In the genomic region with DNA sequence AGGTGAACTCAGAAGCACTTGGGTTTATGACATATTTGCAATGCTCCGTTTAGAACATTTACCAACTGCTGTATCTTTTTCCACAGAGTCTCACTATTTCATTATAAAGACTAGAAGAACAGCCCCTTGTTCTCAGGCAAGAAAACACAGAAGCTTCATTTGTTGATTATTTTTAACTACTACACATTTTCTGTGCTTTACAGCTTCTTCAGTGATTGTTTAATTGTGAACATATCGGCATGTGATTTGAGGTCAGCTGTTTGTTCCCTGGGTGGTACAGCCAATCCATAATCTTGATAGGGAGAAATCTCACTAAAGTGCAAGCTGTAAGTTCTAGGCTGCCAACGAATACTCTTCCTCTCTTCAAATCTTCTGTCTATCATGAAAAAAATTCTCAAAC, we compare ENCODE assay signal across 21 cellular contexts.
"Had no signal": no experiment of that assay in that cellular context is flagged by ENCODE, and none has a peak within 500 bp of the region (broad histone marks: within the 10 kb centered on the region; RNA-seq: fewer than 3 reads in every experiment).

No MANE protein-coding gene starts in this region.

- H3K27ac ChIP-seq: body of pancreas, colonic mucosa, esophagus squamous epithelium, neural progenitor cell, ovary, right lobe of liver, stomach had no signal

- H3K4me1 Mint-ChIP-seq: activated B cell treated with CpG ODN at 0.5 μM for 24 hours had no signal

- H3K9me3 Mint-ChIP-seq: activated B cell treated with CpG ODN at 0.5 μM for 24 hours; activated CD4-positive, alpha-beta memory T cell treated with anti-CD3 and anti-CD28 coated beads for 36 hours; memory B cell; naive thymus-derived CD4-positive, alpha-beta T cell; neural progenitor cell had no signal

- H3K9me2 ChIP-seq: SK-N-SH had no signal

- H3K4me1 ChIP-seq: colonic mucosa, esophagus squamous epithelium, right lobe of liver had no signal

- H2AFZ ChIP-seq: neural progenitor cell had no signal

- H3K4me3 ChIP-seq: body of pancreas, colonic mucosa, esophagus squamous epithelium, neural progenitor cell, ovary, right lobe of liver, stomach had no signal

- H3K36me3 ChIP-seq: colonic mucosa, esophagus squamous epithelium, neural progenitor cell, ovary, right lobe of liver, stomach had no signal

- H3K36me3 Mint-ChIP-seq: activated CD4-positive, alpha-beta memory T cell treated with anti-CD3 and anti-CD28 coated beads for 36 hours; memory B cell; naive thymus-derived CD4-positive, alpha-beta T cell; neural progenitor cell had no signal

- H3K27me3 ChIP-seq: body of pancreas, colonic mucosa, esophagus squamous epithelium, neural progenitor cell, ovary, right lobe of liver, stomach had no signal

- H3K4me2 ChIP-seq: neural progenitor cell, SK-N-SH had no signal

- DNase-seq: activated B cell treated with CpG ODN at 0.5 μM for 24 hours; activated CD4-positive, alpha-beta memory T cell treated with anti-CD3 and anti-CD28 coated beads for 36 hours; activated CD4-positive, alpha-beta T cell treated with anti-CD3 and anti-CD28 coated beads for 4 hours; activated T-cell treated with anti-CD3 and anti-CD28 coated beads for 4 hours; amniotic stem cell; body of pancreas; colonic mucosa; esophagus squamous epithelium; kidney glomerular epithelial cell; left ventricle myocardium superior; naive thymus-derived CD4-positive, alpha-beta T cell; ovary; SK-N-SH; small intestine; stimulated activated CD4-positive, alpha-beta T cell treated with anti-CD3 and anti-CD28 coated beads, Interleukin-15, amount 100 ng/mL, for 24 hours; stimulated activated CD4-positive, alpha-beta T cell treated with anti-CD3 and anti-CD28 coated beads, Interleukin-2, amount 100 ng/mL, for 48 hours; stomach had no signal

- H3K4me3 Mint-ChIP-seq: activated B cell treated with CpG ODN at 0.5 μM for 24 hours; activated CD4-positive, alpha-beta memory T cell treated with anti-CD3 and anti-CD28 coated beads for 36 hours; activated naive CD8-positive, alpha-beta T cell; memory B cell; naive thymus-derived CD4-positive, alpha-beta T cell; neural progenitor cell had no signal

- H3K27ac Mint-ChIP-seq: activated B cell treated with CpG ODN at 0.5 μM for 24 hours; activated CD4-positive, alpha-beta memory T cell treated with anti-CD3 and anti-CD28 coated beads for 36 hours; activated naive CD8-positive, alpha-beta T cell; memory B cell; naive thymus-derived CD4-positive, alpha-beta T cell; neural progenitor cell had no signal

- H3K9me3 ChIP-seq: body of pancreas, colonic mucosa, esophagus squamous epithelium, ovary, right lobe of liver, SK-N-SH, stomach had no signal
